In the genomic region with DNA sequence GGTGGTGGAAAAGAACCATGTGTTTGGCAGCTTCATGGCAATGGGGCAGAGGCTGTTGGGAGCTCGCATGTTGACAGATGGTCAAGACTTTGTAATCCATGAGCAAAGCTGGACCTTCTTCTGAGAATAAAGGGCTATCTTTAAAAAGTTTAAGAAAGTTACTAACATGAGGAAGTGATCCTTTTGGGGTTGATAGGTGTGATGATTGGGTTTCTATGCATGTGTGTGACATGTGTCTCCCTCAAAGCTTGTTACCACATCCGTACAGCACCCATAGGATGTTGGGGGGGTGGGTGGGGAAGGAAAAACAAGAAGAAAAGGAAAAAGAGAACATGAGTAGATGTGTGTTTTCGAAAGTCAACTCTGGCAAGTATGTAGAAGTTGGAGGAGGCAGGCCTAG, we compare ENCODE assay signal across 22 cellular contexts.
"Had no signal": no experiment of that assay in that cellular context is flagged by ENCODE, and none has a peak within 500 bp of the region (broad histone marks: within the 10 kb centered on the region; RNA-seq: fewer than 3 reads in every experiment).

No MANE protein-coding gene starts in this region.

- FAIRE-seq: kidney had no signal

- H3K36me3 ChIP-seq: left lung, ovary, spleen, thoracic aorta, upper lobe of right lung, WERI-Rb-1 had no signal

- DNase-seq: activated CD4-positive, alpha-beta memory T cell treated with anti-CD3 and anti-CD28 coated beads for 36 hours; activated CD8-positive, alpha-beta memory T cell treated with anti-CD3 and anti-CD28 coated beads, Interleukin-2, amount 10 ng/mL, durations not matched to agents 7 days and 5 days; activated naive CD4-positive, alpha-beta T cell treated with anti-CD3 and anti-CD28 coated beads for 36 hours; activated naive CD8-positive, alpha-beta T cell treated with anti-CD3 and anti-CD28 coated beads, Interleukin-2, amount 50 U/mL, for 24 hours; activated T-cell treated with anti-CD3 and anti-CD28 coated beads, Interleukin-2, amount 50 U/mL, for 1 hour; aorta; cortex of kidney; effector memory CD4-positive, alpha-beta T cell; foreskin fibroblast; glutamatergic neuron; hypothalamus; kidney; left lung; mammary epithelial cell; mucosa of descending colon; naive thymus-derived CD4-positive, alpha-beta T cell; ovary; spleen; upper lobe of right lung; WERI-Rb-1 had no signal

- ATAC-seq: activated CD8-positive, alpha-beta memory T cell treated with anti-CD3 and anti-CD28 coated beads, Interleukin-2, amount 10 ng/mL, durations not matched to agents 7 days and 5 days; activated naive CD8-positive, alpha-beta T cell treated with anti-CD3 and anti-CD28 coated beads, Interleukin-2, amount 50 U/mL, for 24 hours; left lung; mucosa of descending colon; naive thymus-derived CD4-positive, alpha-beta T cell; sciatic nerve; upper lobe of right lung had no signal

- H3K27me3 ChIP-seq: left lung, ovary, spleen, upper lobe of right lung had no signal

- H3K4me3 ChIP-seq: left lung, mucosa of descending colon, ovary, spleen, thoracic aorta, upper lobe of right lung had no signal
